In genomic region chr3:165491487-165491886, GRCh38 we compare ENCODE assay signal across 22 cellular contexts.
DNase-seq lines count a peak whose midpoint lies in the region; ATAC-seq, FAIRE-seq and TF ChIP-seq lines count a peak whose summit lies in the region.
"Had no signal": no experiment of that assay in that cellular context is flagged by ENCODE, and none has a peak within 500 bp of the region (broad histone marks: within the 10 kb centered on the region; RNA-seq: fewer than 3 reads in every experiment).

No MANE protein-coding gene starts in this region.

- H3K4me1 ChIP-seq in gastroesophageal sphincter (peaks cover 0 to 5% (median 0%) of the 10 kb centered on the region in 3 donors), rectal smooth muscle tissue (ENCODE audit: control insufficient read depth, insufficient read depth, low read length) (no peaks in the 10 kb centered on the region)

- H3K9me3 ChIP-seq in gastroesophageal sphincter, result no peaks in the 10 kb centered on the region
- H3K9me3 ChIP-seq: ovary had no signal

- TF ChIP-seq POLR2A in H54 (IDR thresholded peaks at IDR 0.05; ENCODE audit: low read depth, low read length) (no peak), gastroesophageal sphincter (IDR thresholded peaks at IDR 0.05) (no peak)

- no peak overlapping the region for H3K9ac ChIP-seq in rectal smooth muscle tissue (ENCODE audit: low read length)

- H3K4me3 ChIP-seq in gastroesophageal sphincter (no peak overlapping the region), rectal smooth muscle tissue (ENCODE audit: low read length) (no peak overlapping the region)
- H3K4me3 ChIP-seq: ovary had no signal

- no peaks in the 10 kb centered on the region for H3K36me3 ChIP-seq in gastroesophageal sphincter
- no peaks in the 10 kb centered on the region for H3K36me3 ChIP-seq in rectal smooth muscle tissue (ENCODE audit: control insufficient read depth, insufficient read depth, low read length)
- H3K36me3 ChIP-seq: ovary had no signal

- DNase-seq in H54 (ENCODE audit: insufficient read length, low spot score), result no peak
- peak; percentile 98 for DNase-seq in amniotic epithelial cell (ENCODE audit: low read depth)
- DNase-seq in GM13976 (ENCODE audit: low spot score), result no peak
- DNase-seq in NCI-H1417 treated with DMSO at 0.1 percent for 48 hours (lab: John Stamatoyannopoulos, UW), result no peak
- DNase-seq: activated CD4-positive, alpha-beta memory T cell treated with anti-CD3 and anti-CD28 coated beads, Interleukin-2, amount 10 ng/mL, durations not matched to agents 7 days and 5 days; CD4-positive, alpha-beta T cell; EL; erythroblast; glutamatergic neuron; MV-4-11; natural killer cell; NCI-H1694; NCI-H2171; NCI-H526; ovary; stimulated activated CD4-positive, alpha-beta T cell treated with anti-CD3 and anti-CD28 coated beads, Interleukin-15, amount 100 ng/mL, for 24 hours; stimulated activated naive CD8-positive, alpha-beta T cell treated with anti-CD3 and anti-CD28 coated beads, Interleukin-15, Interleukin-2, amounts not matched to agents 100 U/mL and 50 U/mL, for 24 hours had no signal

- ATAC-seq in gastroesophageal sphincter (peak; percentile 68), GM19351 (IDR thresholded peaks at IDR 0.05; ENCODE audit: unreplicated experiment) (no peak)
- ATAC-seq: activated CD4-positive, CD25-positive, alpha-beta regulatory T cell treated with anti-CD3 and anti-CD28 coated beads, Interleukin-2, amount 50 U/mL, for 24 hours; natural killer cell; sciatic nerve; stimulated activated naive CD8-positive, alpha-beta T cell treated with anti-CD3 and anti-CD28 coated beads, Interleukin-15, Interleukin-2, amounts not matched to agents 100 U/mL and 50 U/mL, for 24 hours had no signal

- TF ChIP-seq CTCF in gastroesophageal sphincter (IDR thresholded peaks at IDR 0.05) (no peak), GM13976 (IDR thresholded peaks at IDR 0.05; ENCODE audit: borderline replicate concordance, control extremely low read depth, extremely low read depth, insufficient read depth, missing control alignments) (no peak)

- 38 to 47% methylated on average over 4 of the region's 4 CpGs for WGBS in gastroesophageal sphincter (ENCODE audit: low coverage in 1 of 2), 2 donors

- in situ Hi-C loops in GM13976 (cut with MboI; ENCODE audit: low sequenced_read_pairs, unreplicated experiment), result no loop called here

- H3K27ac ChIP-seq in gastroesophageal sphincter (no peak overlapping the region), rectal smooth muscle tissue (ENCODE audit: low read depth, low read length) (peak overlapping the region; percentile 48)
- H3K27ac ChIP-seq: ovary had no signal

- TF ChIP-seq EP300 in gastroesophageal sphincter (IDR thresholded peaks at IDR 0.05), result no peak

- H3K27me3 ChIP-seq in gastroesophageal sphincter, result no peaks in the 10 kb centered on the region
- no peaks in the 10 kb centered on the region for H3K27me3 ChIP-seq in rectal smooth muscle tissue (ENCODE audit: control insufficient read depth, insufficient read depth, low read length)
- H3K27me3 ChIP-seq: ovary had no signal

- peak; percentile 15 for FAIRE-seq in H54 (lab: Jason Lieb, UNC)
